In genomic region chr3:126083138-126083445, GRCh38 we compare ENCODE assay signal across 8 cellular contexts. TPM values are rescaled to one million over a fixed set of nuclear protein-coding genes. Genes with fewer than 3 reads are reported as not detected.
DNase-seq lines count a peak whose midpoint lies in the region; ATAC-seq, FAIRE-seq and TF ChIP-seq lines count a peak whose summit lies in the region.

No MANE protein-coding gene starts in this region.

- no peak overlapping the region for H2BK120ac ChIP-seq in H1 (replicated peaks; ENCODE audit: low read depth, low read length)

- H3K27me3 ChIP-seq in CD4-positive, CD25-positive, alpha-beta regulatory T cell (ENCODE audit: control insufficient read depth, insufficient read depth, low read length): no peaks in the 10 kb centered on the region
- H3K27me3 ChIP-seq in MM.1S (replicated peaks; ENCODE audit: insufficient read depth, low read length) (no peaks in the 10 kb centered on the region), H1 (replicated peaks in 1 of 4; ENCODE audit: control insufficient read depth in 3 of 4, extremely low read depth in 1 of 4, insufficient read depth in 3 of 4, low read length in 3 of 4) (no peaks in the 10 kb centered on the region; a peak in 1 of 7 replicates), neural cell (ENCODE audit: insufficient read depth, low read depth, low read length) (no peaks in the 10 kb centered on the region)

- H4K20me1 ChIP-seq in MM.1S (ENCODE audit: insufficient read depth, low read length) (no peaks in the 10 kb centered on the region), H1 (replicated peaks in 1 of 2; ENCODE audit: control insufficient read depth in 1 of 2, insufficient read depth in 2 of 2, low read length in 2 of 2) (no peaks in the 10 kb centered on the region), neural cell (ENCODE audit: insufficient read depth) (no peaks in the 10 kb centered on the region)

- peak overlapping the region; percentile 88 to 98 (median 89) for H3K27ac Mint-ChIP-seq in CD4-positive, CD25-positive, alpha-beta regulatory T cell

- H3K79me2 ChIP-seq in MM.1S (ENCODE audit: low read length) (peaks cover 4% of the 10 kb centered on the region; the same call in 1 of the 2 replicates), H1 (ENCODE audit: control insufficient read depth in 1 of 2, insufficient read depth in 2 of 2, low read length in 2 of 2) (no peaks in the 10 kb centered on the region), neural cell (replicated peaks; ENCODE audit: insufficient read depth, low read length) (peaks cover 4% of the 10 kb centered on the region)

- H2BK12ac ChIP-seq in H1 (ENCODE audit: low read depth, low read length): no peak overlapping the region

- TF ChIP-seq CTCF in MM.1S (IDR thresholded peaks at IDR 0.05; ENCODE audit: low read length): no peak
- no peak for TF ChIP-seq CTCF in H1 (IDR thresholded peaks at IDR 0.05; ENCODE audit: control extremely low read depth in 1 of 3, insufficient read depth in 1 of 3, low read depth in 1 of 3, low read length in 3 of 3)
- no peak for TF ChIP-seq CTCF in neural cell (IDR thresholded peaks at IDR 0.05; ENCODE audit: poor library complexity, severe bottlenecking)

- H3K27ac ChIP-seq in CD4-positive, CD25-positive, alpha-beta regulatory T cell (ENCODE audit: insufficient read depth, low read length, poor library complexity, severe bottlenecking): peak overlapping the region; percentile 91
- H3K27ac ChIP-seq in MM.1S (ENCODE audit: low read length) (no peak overlapping the region), H1 (ENCODE audit: low read depth, low read length) (no peak overlapping the region), neural cell (ENCODE audit: low read length) (peak overlapping the region; percentile 67)

- H3K4me2 ChIP-seq in MM.1S (ENCODE audit: low read depth, low read length) (peak overlapping the region; percentile 81), H1 (ENCODE audit: insufficient read depth in 1 of 2, low read depth in 2 of 2, low read length in 2 of 2) (peak overlapping the region; percentile 56 to 85), neural cell (ENCODE audit: low read length) (peak overlapping the region; percentile 85)

- no peaks in the 10 kb centered on the region for H3K27me3 Mint-ChIP-seq in CD4-positive, CD25-positive, alpha-beta regulatory T cell

- TF ChIP-seq RAD21 in H1 (IDR thresholded peaks at IDR 0.05 in 1 of 2, conservative IDR thresholded peaks at IDR 0.05 in 1 of 2; ENCODE audit: low read depth in 2 of 2, low read length in 2 of 2): no peak
- TF ChIP-seq RAD21 in neural cell (conservative IDR thresholded peaks at IDR 0.05): no peak

- H3K36me3 Mint-ChIP-seq in CD4-positive, CD25-positive, alpha-beta regulatory T cell: peaks cover 3% of the 10 kb centered on the region

- POLR2A ChIA-PET in H1 (lab: Charles Lee; ENCODE audit: partially characterized antibody): no interaction called here

- 45% methylated on average over 3 of the region's 3 CpGs; no CpG with 5 or more reads in 1 of the 2 experiments for WGBS in H1 (ENCODE audit: extremely low coverage in 1 of 2, insufficient coverage in 1 of 2, insufficient read length in 1 of 2, insufficient replicate concordance in 2 of 2, low coverage in 1 of 2, low lambda C conversion rate in 2 of 2, missing lambda C conversion rate in 1 of 2), 2 experiments

- H4K91ac ChIP-seq in H1 (replicated peaks; ENCODE audit: insufficient read length, low read length): no peak overlapping the region

- no peak overlapping the region for H2AK5ac ChIP-seq in H1 (ENCODE audit: low read depth, low read length)

- H3K9me2 ChIP-seq in MM.1S (replicated peaks; ENCODE audit: insufficient read depth, low read length): no peaks in the 10 kb centered on the region
- no peaks in the 10 kb centered on the region for H3K9me2 ChIP-seq in neural cell (ENCODE audit: insufficient read depth, low read length)

- peak overlapping the region; percentile 69 for H3K4me3 ChIP-seq in CD4-positive, CD25-positive, alpha-beta regulatory T cell (ENCODE audit: low read depth, low read length)
- H3K4me3 ChIP-seq in MM.1S (ENCODE audit: low read length): peak overlapping the region; percentile 83
- peak overlapping the region; percentile 61 to 89 (median 66) for H3K4me3 ChIP-seq in H1 (ENCODE audit: extremely low read depth in 1 of 4, insufficient read depth in 2 of 4, low read depth in 3 of 4, low read length in 4 of 4)
- peak overlapping the region; percentile 78 for H3K4me3 ChIP-seq in neural cell (ENCODE audit: low read length)

- H4K5ac ChIP-seq in H1 (ENCODE audit: insufficient read length, low read depth, low read length): no peak overlapping the region

- H2AFZ ChIP-seq in MM.1S (ENCODE audit: low read length): peak overlapping the region; percentile 80
- no peak overlapping the region for H2AFZ ChIP-seq in H1 (ENCODE audit: low read length)
- H2AFZ ChIP-seq in neural cell (ENCODE audit: low read depth, low read length): peak overlapping the region; percentile 47

- H3K18ac ChIP-seq in H1 (ENCODE audit: extremely low read depth, low read length): no peak overlapping the region

- H3K4ac ChIP-seq in H1 (replicated peaks; ENCODE audit: insufficient read length, low read depth, low read length): no peak overlapping the region

- H3K4me1 ChIP-seq in CD4-positive, CD25-positive, alpha-beta regulatory T cell (ENCODE audit: control insufficient read depth, insufficient read depth, low read length, poor library complexity, severe bottlenecking): peaks cover 16% of the 10 kb centered on the region
- H3K4me1 ChIP-seq in MM.1S (ENCODE audit: low read length) (no peaks in the 10 kb centered on the region), H1 (replicated peaks in 1 of 4; ENCODE audit: control insufficient read depth in 3 of 4, insufficient read depth in 4 of 4, low read length in 3 of 4) (no peaks in the 10 kb centered on the region)

- no peak overlapping the region for H3K56ac ChIP-seq in H1 (replicated peaks; ENCODE audit: insufficient read length, low read depth, low read length)

- H3K79me1 ChIP-seq in H1 (ENCODE audit: low read depth, low read length): no peaks in the 10 kb centered on the region

- no peak overlapping the region for H3K23ac ChIP-seq in H1 (ENCODE audit: insufficient read length)

- H3K9me3 ChIP-seq in CD4-positive, CD25-positive, alpha-beta regulatory T cell (ENCODE audit: control insufficient read depth in 2 of 2, low read length in 2 of 2): no peaks in the 10 kb centered on the region
- no peaks in the 10 kb centered on the region for H3K9me3 ChIP-seq in MM.1S (replicated peaks; ENCODE audit: insufficient read depth, low read length)
- peaks cover 8 to 14% of the 10 kb centered on the region in 2 experiments; a peak in 3 of 4 replicates for H3K9me3 ChIP-seq in H1 (ENCODE audit: insufficient read depth in 2 of 2, low read depth in 1 of 2, low read length in 1 of 2)
- no peaks in the 10 kb centered on the region for H3K9me3 ChIP-seq in neural cell (ENCODE audit: low read length)

- H2BK5ac ChIP-seq in H1 (ENCODE audit: low read depth, low read length): no peak overlapping the region

- no peak overlapping the region for H4K8ac ChIP-seq in H1 (ENCODE audit: extremely low read depth, insufficient read depth, low read length)

- no peak overlapping the region for H2BK15ac ChIP-seq in H1 (ENCODE audit: low read length)

- peak overlapping the region; percentile 88 to 94 (median 91) for H3K4me3 Mint-ChIP-seq in CD4-positive, CD25-positive, alpha-beta regulatory T cell

- no peak for TF ChIP-seq POLR2A in H1 (IDR thresholded peaks at IDR 0.05; ENCODE audit: control extremely low read depth in 1 of 2, low read depth in 2 of 2, low read length in 2 of 2)

- no peak for TF ChIP-seq EP300 in H1 (IDR thresholded peaks at IDR 0.05; ENCODE audit: borderline replicate concordance in 1 of 2, low read depth in 2 of 2, low read length in 2 of 2)
- TF ChIP-seq EP300 in neural cell (conservative IDR thresholded peaks at IDR 0.05; ENCODE audit: poor library complexity, severe bottlenecking): no peak

- CTCF ChIA-PET in H1 (lab: Charles Lee; ENCODE audit: partially characterized antibody): interaction anchor here (1.1 kb wide), 1 partner anchor 42 kb away, joined by 4 read pairs; no protein-coding TSS in a partner anchor

- DNase-seq in CD4-positive, CD25-positive, alpha-beta regulatory T cell: peak in 1 of 3 donors; percentile 15
- no peak for DNase-seq in MM.1S
- DNase-seq in H1 (ENCODE audit: low read depth in 1 of 2, low spot score in 2 of 2): no peak
- no peak for DNase-seq in retina
- DNase-seq in GF-D8 (lab: John Stamatoyannopoulos, UW): no peak

- no peak overlapping the region for H2BK20ac ChIP-seq in H1 (ENCODE audit: low read length)

- H3K36me3 ChIP-seq in CD4-positive, CD25-positive, alpha-beta regulatory T cell (ENCODE audit: control insufficient read depth, insufficient read depth, low read length): no peaks in the 10 kb centered on the region
- H3K36me3 ChIP-seq in MM.1S (replicated peaks; ENCODE audit: insufficient read depth, low read length): no peaks in the 10 kb centered on the region
- H3K36me3 ChIP-seq in H1 (ENCODE audit: control insufficient read depth in 2 of 4, insufficient read depth in 4 of 4, low read length in 3 of 4): no peaks in the 10 kb centered on the region; a peak in 1 of 8 replicates
- no peaks in the 10 kb centered on the region for H3K36me3 ChIP-seq in neural cell (ENCODE audit: insufficient read depth, low read length)

- no peak overlapping the region for H3K14ac ChIP-seq in H1 (ENCODE audit: insufficient read length)

- peaks cover 4% of the 10 kb centered on the region; the same call in 1 of the 2 replicates for H3K23me2 ChIP-seq in H1 (ENCODE audit: low read depth, low read length)

- ATAC-seq in CD4-positive, CD25-positive, alpha-beta regulatory T cell (ENCODE audit: low read depth in 2 of 2): no peak
- no peak for ATAC-seq in GM21526 (IDR thresholded peaks at IDR 0.05; ENCODE audit: low FRiP score, unreplicated experiment)
- ATAC-seq in HG03469 (IDR thresholded peaks at IDR 0.05; ENCODE audit: unreplicated experiment): no peak

- H3K4me1 Mint-ChIP-seq in CD4-positive, CD25-positive, alpha-beta regulatory T cell: peaks cover 15 to 43% (median 23%) of the 10 kb centered on the region in 4 donors

- H3K9ac ChIP-seq in MM.1S (ENCODE audit: low read length) (peak overlapping the region; percentile 74; the same call in 1 of the 2 replicates), H1 (replicated peaks in 1 of 4; ENCODE audit: extremely low read depth in 1 of 4, low read depth in 3 of 4, low read length in 3 of 4) (0 out of 7 replicates have a peak overlapping the region, but pooled peaks of 1 of the 4 experiments have one; percentile 7), neural cell (ENCODE audit: low read length) (peak overlapping the region; percentile 83)

- H3F3A ChIP-seq in MM.1S (ENCODE audit: insufficient read depth, low read length) (no peaks in the 10 kb centered on the region), neural cell (ENCODE audit: insufficient read depth, low read length, poor library complexity, severe bottlenecking) (no peaks in the 10 kb centered on the region)

- no peak for FAIRE-seq in H1 (lab: Jason Lieb, UNC)

- H3K9me3 Mint-ChIP-seq in CD4-positive, CD25-positive, alpha-beta regulatory T cell: peaks cover 0 to 3% (median 0%) of the 10 kb centered on the region in 7 donors

RNA-seq across cellular contexts. Expression of gene SLC41A3, which starts 0.8 kb away (rescaled TPM):
- 40.3 TPM for total RNA-seq in CD4-positive, CD25-positive, alpha-beta regulatory T cell
- polyA plus RNA-seq in CD4-positive, CD25-positive, alpha-beta regulatory T cell: 10 to 100 TPM; 31.2 to 51.3 (median 38.2) TPM
- total RNA-seq in H1 (2021; fragmentation: NEBNext Ultra II Directional; extraction: Animal tissue kit (Norgen Biotek cat#: 25700)): 22.7 and 30.2 TPM in 2 replicates
- polyA plus RNA-seq in H1 (2011; rRNA removed) (56.4 and 70.1 TPM in 2 replicates), neural cell (80.0 and 90.4 TPM in 2 replicates)
- 57.6 TPM for polyA plus RNA-seq in H1 (2011; cell fraction: cytosol; rRNA removed)
- polyA plus RNA-seq in H1 (2011; cell fraction: nucleus; rRNA removed): 94.1 TPM
- 22.8 to 34.2 TPM (median 32.2 TPM) in 4 replicates for polyA plus RNA-seq in H1 (2012, experiment 1 of 2)
- polyA plus RNA-seq in H1 (2012, experiment 2 of 2): 36.8 TPM
- polyA plus RNA-seq in H1 (2013, experiment 1 of 2): 38.6 TPM
- 42.0 TPM for polyA plus RNA-seq in H1 (2013, experiment 2 of 2)
- 48.7 and 58.0 TPM in 2 replicates for polyA minus RNA-seq in H1 (2011; rRNA and poly(A)+ RNA removed)
- polyA minus RNA-seq in H1 (2011; cell fraction: cytosol; rRNA and poly(A)+ RNA removed): 28.3 TPM
- polyA minus RNA-seq in H1 (2011; cell fraction: nucleus; rRNA and poly(A)+ RNA removed): 44.6 TPM
- polyA minus RNA-seq in neural cell: 68.1 and 70.8 TPM in 2 replicates

Comparison
In these comparisons a context has a peak if more than half of its experiments do, and no peak if none do; other contexts are left out.
1. H3K27ac ChIP-seq: peak in CD4-positive, CD25-positive, alpha-beta regulatory T cell (single experiment) and neural cell (single experiment); none in MM.1S (single experiment) and H1 (single experiment).
2. Peak in every context shown above with its lines, with median percentiles within 50 percentile points of each other: H3K4me3 ChIP-seq and H3K4me2 ChIP-seq.